Comparison of ENCODE assay signal across 11 cellular contexts in the genomic region with DNA sequence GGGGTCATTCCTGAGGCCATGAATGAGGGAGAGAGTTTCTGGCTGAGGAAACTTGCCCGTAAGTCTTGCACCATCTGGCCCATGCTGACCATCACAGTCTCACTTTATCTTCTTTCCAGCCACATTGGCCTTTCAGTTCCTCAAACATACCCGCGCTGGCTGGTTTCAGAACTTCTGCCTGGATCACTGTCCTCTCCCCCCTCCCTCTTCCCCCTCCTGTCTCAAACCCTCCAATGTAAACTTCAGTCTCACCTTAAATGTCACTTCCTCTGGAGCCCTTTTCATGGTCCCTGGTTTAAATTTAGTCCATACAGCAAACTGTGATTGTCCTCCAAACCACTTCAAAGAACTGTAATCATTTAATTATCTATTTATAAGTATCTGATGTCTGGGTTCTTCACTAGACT. TPM values are rescaled to one million over a fixed set of nuclear protein-coding genes. Genes with fewer than 3 reads are reported as not detected.
DNase-seq lines count a peak whose midpoint lies in the region; ATAC-seq lines count a peak whose summit lies in the region.
"Had no signal": no experiment of that assay in that cellular context is flagged by ENCODE, and none has a peak within 500 bp of the region (broad histone marks: within the 10 kb centered on the region; RNA-seq: fewer than 3 reads in every experiment).

No MANE protein-coding gene starts in this region.

- H3K4me1 Mint-ChIP-seq in memory B cell = peaks cover 51% of the 10 kb centered on the region
- H3K4me1 Mint-ChIP-seq in activated T-helper 1 cell treated with anti-CD3 and anti-CD28 coated beads, Interleukin-12 subunit alpha, Interleukin-12 subunit beta, Interleukin-2, Interleukin-4 antibody, amounts not matched to agents 30 ng/mL and 10 ng/mL and 1 ng/mL, durations not matched to agents 14 hours and 24 hours and 36 hours (ENCODE audit: low read depth) = peaks cover 52% of the 10 kb centered on the region

- H3K4me3 Mint-ChIP-seq in memory B cell = peak overlapping the region; percentile 21
- H3K4me3 Mint-ChIP-seq in activated T-helper 1 cell treated with anti-CD3 and anti-CD28 coated beads, Interleukin-12 subunit alpha, Interleukin-12 subunit beta, Interleukin-2, Interleukin-4 antibody, amounts not matched to agents 30 ng/mL and 10 ng/mL and 1 ng/mL, durations not matched to agents 14 hours and 24 hours and 36 hours = no peak overlapping the region

- intact Hi-C loops in activated T-helper 1 cell treated with anti-CD3 and anti-CD28 coated beads, Interleukin-12 subunit alpha, Interleukin-12 subunit beta, Interleukin-2, Interleukin-4 antibody, amounts not matched to agents 30 ng/mL and 10 ng/mL and 1 ng/mL, durations not matched to agents 14 hours and 24 hours and 36 hours (cut with micrococcal nuclease) = loop anchor here (5.0 kb wide), 1 partner anchor 207 kb away; no protein-coding TSS in a partner anchor

- H3K9me3 Mint-ChIP-seq in memory B cell = peaks cover 2% of the 10 kb centered on the region
- no peaks in the 10 kb centered on the region for H3K9me3 Mint-ChIP-seq in activated T-helper 1 cell treated with anti-CD3 and anti-CD28 coated beads, Interleukin-12 subunit alpha, Interleukin-12 subunit beta, Interleukin-2, Interleukin-4 antibody, amounts not matched to agents 30 ng/mL and 10 ng/mL and 1 ng/mL, durations not matched to agents 14 hours and 24 hours and 36 hours
- H3K9me3 Mint-ChIP-seq: activated T-helper 2 cell treated with anti-CD3 and anti-CD28 coated beads, Interferon-gamma antibody, Interleukin-2, Interleukin-4, amounts not matched to agents 10 μg/mL and 5 μg/mL and 100 μg/mL, durations not matched to agents 14 hours and 24 hours and 36 hours had no signal

- no peaks in the 10 kb centered on the region for H3K36me3 Mint-ChIP-seq in memory B cell
- H3K36me3 Mint-ChIP-seq in activated T-helper 1 cell treated with anti-CD3 and anti-CD28 coated beads, Interleukin-12 subunit alpha, Interleukin-12 subunit beta, Interleukin-2, Interleukin-4 antibody, amounts not matched to agents 30 ng/mL and 10 ng/mL and 1 ng/mL, durations not matched to agents 14 hours and 24 hours and 36 hours (ENCODE audit: low read depth) = peaks cover 2% of the 10 kb centered on the region

- DNase-seq in memory B cell (ENCODE audit: low spot score in 2 of 2) = peak; percentile 39 to 45
- DNase-seq in DMS53 treated with DMSO at 0.1 percent for 48 hours (lab: John Stamatoyannopoulos, UW; ENCODE audit: unreplicated experiment) = no peak
- DNase-seq in activated T-helper 1 cell treated with anti-CD3 and anti-CD28 coated beads, Interleukin-12 subunit alpha, Interleukin-12 subunit beta, Interleukin-2, Interleukin-4 antibody, amounts not matched to agents 30 ng/mL and 10 ng/mL and 1 ng/mL, durations not matched to agents 14 hours and 24 hours and 36 hours (ENCODE audit: low spot score) = no peak
- no peak for DNase-seq in dermis blood vessel endothelial cell
- no peak for DNase-seq in NCI-H524 treated with DMSO at 0.1 percent for 48 hours (lab: John Stamatoyannopoulos, UW)
- DNase-seq: kidney had no signal

- peak overlapping the region; percentile 96 for H3K27ac Mint-ChIP-seq in memory B cell
- no peak overlapping the region for H3K27ac Mint-ChIP-seq in activated T-helper 1 cell treated with anti-CD3 and anti-CD28 coated beads, Interleukin-12 subunit alpha, Interleukin-12 subunit beta, Interleukin-2, Interleukin-4 antibody, amounts not matched to agents 30 ng/mL and 10 ng/mL and 1 ng/mL, durations not matched to agents 14 hours and 24 hours and 36 hours
- H3K27ac Mint-ChIP-seq: activated T-helper 2 cell treated with anti-CD3 and anti-CD28 coated beads, Interferon-gamma antibody, Interleukin-2, Interleukin-4, amounts not matched to agents 10 μg/mL and 5 μg/mL and 100 μg/mL, durations not matched to agents 14 hours and 24 hours and 36 hours had no signal

- no peaks in the 10 kb centered on the region for H3K27me3 Mint-ChIP-seq in memory B cell
- H3K27me3 Mint-ChIP-seq in activated T-helper 1 cell treated with anti-CD3 and anti-CD28 coated beads, Interleukin-12 subunit alpha, Interleukin-12 subunit beta, Interleukin-2, Interleukin-4 antibody, amounts not matched to agents 30 ng/mL and 10 ng/mL and 1 ng/mL, durations not matched to agents 14 hours and 24 hours and 36 hours (ENCODE audit: insufficient read depth) = peaks cover 16% of the 10 kb centered on the region

- peak; percentile 28 for ATAC-seq in GM18861 (IDR thresholded peaks at IDR 0.05; ENCODE audit: unreplicated experiment)
- ATAC-seq in GM21717 (IDR thresholded peaks at IDR 0.05; ENCODE audit: unreplicated experiment) = peak; percentile 36
- peak; percentile 28 for ATAC-seq in HG03520 (IDR thresholded peaks at IDR 0.05; ENCODE audit: unreplicated experiment)
- ATAC-seq in memory B cell (ENCODE audit: low read depth) = peak; percentile 21
- ATAC-seq: sciatic nerve had no signal

RNA-seq across cellular contexts. Expression of a gene that starts 3.7 kb away (rescaled TPM):
- total RNA-seq in activated T-helper 1 cell treated with anti-CD3 and anti-CD28 coated beads, Interleukin-12 subunit alpha, Interleukin-12 subunit beta, Interleukin-2, Interleukin-4 antibody, amounts not matched to agents 30 ng/mL and 10 ng/mL and 1 ng/mL, durations not matched to agents 14 hours and 24 hours and 36 hours = 138 and 143 TPM in 2 replicates
- 63.6 and 114 TPM in 2 replicates for total RNA-seq in dermis blood vessel endothelial cell

RNA-seq across cellular contexts. Expression of a gene that starts 3.9 kb away (rescaled TPM):
- 221 and 222 TPM in 2 replicates for total RNA-seq in activated T-helper 1 cell treated with anti-CD3 and anti-CD28 coated beads, Interleukin-12 subunit alpha, Interleukin-12 subunit beta, Interleukin-2, Interleukin-4 antibody, amounts not matched to agents 30 ng/mL and 10 ng/mL and 1 ng/mL, durations not matched to agents 14 hours and 24 hours and 36 hours
- 45.8 and 79.6 TPM in 2 replicates for total RNA-seq in dermis blood vessel endothelial cell

RNA-seq across cellular contexts. Expression of a gene that starts 14.0 kb away (rescaled TPM):
- 2.4 and 3.2 TPM in 2 replicates for total RNA-seq in activated T-helper 1 cell treated with anti-CD3 and anti-CD28 coated beads, Interleukin-12 subunit alpha, Interleukin-12 subunit beta, Interleukin-2, Interleukin-4 antibody, amounts not matched to agents 30 ng/mL and 10 ng/mL and 1 ng/mL, durations not matched to agents 14 hours and 24 hours and 36 hours
- total RNA-seq in dermis blood vessel endothelial cell = 99.5 and 112 TPM in 2 replicates

RNA-seq across cellular contexts. Expression of a gene that starts 41.7 kb away (rescaled TPM):
- total RNA-seq in activated T-helper 1 cell treated with anti-CD3 and anti-CD28 coated beads, Interleukin-12 subunit alpha, Interleukin-12 subunit beta, Interleukin-2, Interleukin-4 antibody, amounts not matched to agents 30 ng/mL and 10 ng/mL and 1 ng/mL, durations not matched to agents 14 hours and 24 hours and 36 hours = 1.7 and 2.0 TPM in 2 replicates
- 8.7 and 9.0 TPM in 2 replicates for total RNA-seq in dermis blood vessel endothelial cell

RNA-seq across cellular contexts. Expression of a gene that starts 42.9 kb away (rescaled TPM):
- total RNA-seq in activated T-helper 1 cell treated with anti-CD3 and anti-CD28 coated beads, Interleukin-12 subunit alpha, Interleukin-12 subunit beta, Interleukin-2, Interleukin-4 antibody, amounts not matched to agents 30 ng/mL and 10 ng/mL and 1 ng/mL, durations not matched to agents 14 hours and 24 hours and 36 hours = not detected in 2 replicates
- not detected in 2 replicates for total RNA-seq in dermis blood vessel endothelial cell
- total RNA-seq: activated T-helper 2 cell treated with anti-CD3 and anti-CD28 coated beads, Interferon-gamma antibody, Interleukin-2, Interleukin-4, amounts not matched to agents 10 μg/mL and 5 μg/mL and 100 μg/mL, durations not matched to agents 14 hours and 24 hours and 36 hours; kidney had no signal

Comparison
In these comparisons a context has a peak if more than half of its experiments do, and no peak if none do; other contexts are left out.
1. DNase-seq: peak in memory B cell (2 of 2); none in DMS53 treated with DMSO at 0.1 percent for 48 hours (single experiment), activated T-helper 1 cell treated with anti-CD3 and anti-CD28 coated beads, Interleukin-12 subunit alpha, Interleukin-12 subunit beta, Interleukin-2, Interleukin-4 antibody, amounts not matched to agents 30 ng/mL and 10 ng/mL and 1 ng/mL, durations not matched to agents 14 hours and 24 hours and 36 hours (single experiment), dermis blood vessel endothelial cell (single experiment) and NCI-H524 treated with DMSO at 0.1 percent for 48 hours (single experiment).
2. RNA of a gene that starts 14.0 kb away (total RNA-seq): 99.5 to 112 TPM in dermis blood vessel endothelial cell; 2.4 to 3.2 TPM in activated T-helper 1 cell treated with anti-CD3 and anti-CD28 coated beads, Interleukin-12 subunit alpha, Interleukin-12 subunit beta, Interleukin-2, Interleukin-4 antibody, amounts not matched to agents 30 ng/mL and 10 ng/mL and 1 ng/mL, durations not matched to agents 14 hours and 24 hours and 36 hours; every median in the first group is over 10 times any median in the second.
3. Peak in every context shown above with its lines, with median percentiles within 50 percentile points of each other: ATAC-seq.